ENCODE assay signal across 12 cellular contexts in genomic region chr6:14635195-14635594, GRCh38.
DNase-seq lines count a peak whose midpoint lies in the region; FAIRE-seq and TF ChIP-seq lines count a peak whose summit lies in the region.
"Had no signal": no experiment of that assay in that cellular context is flagged by ENCODE, and none has a peak within 500 bp of the region (broad histone marks: within the 10 kb centered on the region; RNA-seq: fewer than 3 reads in every experiment).

No MANE protein-coding gene starts in this region.

- no peak for TF ChIP-seq CTCF in WERI-Rb-1 (IDR thresholded peaks at IDR 0.05; ENCODE audit: low read depth, low read length)

- no peak overlapping the region for H3K4me3 ChIP-seq in WERI-Rb-1 (ENCODE audit: low read depth, low read length)
- H3K4me3 ChIP-seq: GM23338, left ventricle myocardium inferior had no signal

- TF ChIP-seq POLR2A in GM12891 (IDR thresholded peaks at IDR 0.05; ENCODE audit: low read depth, low read length), result no peak
- TF ChIP-seq POLR2A in H54 (IDR thresholded peaks at IDR 0.05; ENCODE audit: low read depth, low read length), result no peak

- no peaks in the 10 kb centered on the region for H3K27me3 ChIP-seq in WERI-Rb-1 (ENCODE audit: insufficient read depth, low read depth, severe bottlenecking)

- no peak overlapping the region for H3K27ac ChIP-seq in WERI-Rb-1
- H3K27ac ChIP-seq: left ventricle myocardium inferior had no signal

- peak; percentile 82 for FAIRE-seq in GM12891 (lab: Jason Lieb, UNC)
- FAIRE-seq in H54 (lab: Jason Lieb, UNC), result no peak

- DNase-seq in GM12891 (ENCODE audit: insufficient read length, low spot score), result no peak
- DNase-seq in RPMI8226, result peak; percentile 68
- peak; percentile 75 for DNase-seq in activated effector memory CD4-positive, alpha-beta T cell treated with anti-CD3 and anti-CD28 coated beads, Interleukin-2, amount 50 U/mL, for 16 hours
- peak; percentile 10 to 19 for DNase-seq in stimulated activated CD4-positive, alpha-beta T cell treated with anti-CD3 and anti-CD28 coated beads, Interleukin-15, amount 100 ng/mL, for 48 hours (ENCODE audit: low read depth in 2 of 2)
- DNase-seq in NCI-H1417 (lab: John Stamatoyannopoulos, UW), result no peak
- DNase-seq in H54 (ENCODE audit: insufficient read length, low spot score), result no peak
- DNase-seq in WERI-Rb-1, result no peak
- DNase-seq in AG08396 (ENCODE audit: low spot score), result no peak
- DNase-seq: Caco-2, left ventricle myocardium inferior, NCI-H1105 treated with DMSO at 0.1 percent for 48 hours had no signal

- no peaks in the 10 kb centered on the region for H3K36me3 ChIP-seq in WERI-Rb-1
- H3K36me3 ChIP-seq: left ventricle myocardium inferior had no signal

- H3K9me3 ChIP-seq in WERI-Rb-1 (ENCODE audit: severe bottlenecking), result no peaks in the 10 kb centered on the region
- H3K9me3 ChIP-seq: Caco-2, left ventricle myocardium inferior had no signal

TF ChIP-seq in GM12891, 5 proteins besides CTCF, POLR2A, EP300 and RAD21:
- no peak for TF ChIP-seq TAF1 (IDR thresholded peaks at IDR 0.05; ENCODE audit: low read depth, low read length)
- TF ChIP-seq SPI1 (IDR thresholded peaks at IDR 0.05; ENCODE audit: low read depth, low read length), result no peak
- no peak for TF ChIP-seq POU2F2 (IDR thresholded peaks at IDR 0.05; ENCODE audit: low read depth, low read length)
- TF ChIP-seq PAX5 (IDR thresholded peaks at IDR 0.05; ENCODE audit: insufficient read depth, low read length, severe bottlenecking), result no peak
- no peak for TF ChIP-seq POLR2AphosphoS5 (IDR thresholded peaks at IDR 0.05; ENCODE audit: low read depth, low read length)
TF ChIP-seq in GM12891: peak in this region for 0.

Comparison
In these comparisons a context has a peak if more than half of its experiments do, and no peak if none do; other contexts are left out.
1. DNase-seq: peak in RPMI8226 (single experiment), activated effector memory CD4-positive, alpha-beta T cell treated with anti-CD3 and anti-CD28 coated beads, Interleukin-2, amount 50 U/mL, for 16 hours (single experiment) and stimulated activated CD4-positive, alpha-beta T cell treated with anti-CD3 and anti-CD28 coated beads, Interleukin-15, amount 100 ng/mL, for 48 hours (2 of 2); none in GM12891 (single experiment), NCI-H1417 (0 of 3), H54 (single experiment), WERI-Rb-1 (single experiment) and AG08396 (single experiment).